26 cellular contexts compared by ENCODE assay signal in genomic region chr13:27650312-27650711, GRCh38. TPM values are rescaled to one million over a fixed set of nuclear protein-coding genes. Genes with fewer than 3 reads are reported as not detected.
DNase-seq lines count a peak whose midpoint lies in the region; ATAC-seq, FAIRE-seq and TF ChIP-seq lines count a peak whose summit lies in the region.
"Had no signal": no experiment of that assay in that cellular context is flagged by ENCODE, and none has a peak within 500 bp of the region (broad histone marks: within the 10 kb centered on the region; RNA-seq: fewer than 3 reads in every experiment).

No MANE protein-coding gene starts in this region.

- H3K18ac ChIP-seq in mesendoderm (ENCODE audit: low read length), result no peak overlapping the region

- TF ChIP-seq CTCF in bronchial epithelial cell (IDR thresholded peaks at IDR 0.05; ENCODE audit: insufficient read depth, low read length, severe bottlenecking), result no peak
- TF ChIP-seq CTCF in epithelial cell of esophagus (IDR thresholded peaks at IDR 0.05; ENCODE audit: insufficient read depth, low read depth, low read length, missing control alignments), result no peak

- H3K23ac ChIP-seq in mesendoderm (ENCODE audit: low read length), result no peak overlapping the region

- H3K4me2 ChIP-seq in mesendoderm (ENCODE audit: low read length), result no peak overlapping the region
- H3K4me2 ChIP-seq: A549 had no signal

- peaks cover 55% of the 10 kb centered on the region for H3K36me3 Mint-ChIP-seq in CD4-positive, CD25-positive, alpha-beta regulatory T cell

- peaks cover 7 to 17% (median 11%) of the 10 kb centered on the region in 4 donors for H3K4me1 Mint-ChIP-seq in CD4-positive, CD25-positive, alpha-beta regulatory T cell

- H3K56ac ChIP-seq in mesendoderm (ENCODE audit: low read length), result no peak overlapping the region

- H3K9me3 ChIP-seq in CD4-positive, CD25-positive, alpha-beta regulatory T cell (ENCODE audit: control insufficient read depth in 2 of 2, low read length in 2 of 2), result peaks cover 21 to 23% of the 10 kb centered on the region in 2 experiments

- DNase-seq in CD4-positive, CD25-positive, alpha-beta regulatory T cell, result no peak
- no peak for DNase-seq in bronchial epithelial cell (ENCODE audit: low read depth)
- peak; percentile 28 for DNase-seq in epithelial cell of esophagus (ENCODE audit: low read depth)
- peak; percentile 7 for DNase-seq in mesendoderm
- DNase-seq in GM19240 (ENCODE audit: insufficient read length, low spot score), result no peak
- no peak for DNase-seq in NCI-H345 treated with DMSO at 0.1 percent for 48 hours (lab: John Stamatoyannopoulos, UW; ENCODE audit: unreplicated experiment)
- DNase-seq: 8988T; ACHN; AML-193; BE2C; C1 segment of cervical spinal cord; CD4-positive, alpha-beta T cell; CD8-positive, alpha-beta memory T cell; DMS 273 treated with DMSO at 0.1 percent for 48 hours; DMS79; EL; GDM1; GOT3 had no signal

- H3K4me3 ChIP-seq in CD4-positive, CD25-positive, alpha-beta regulatory T cell (ENCODE audit: low read depth, low read length), result peak overlapping the region; percentile 14
- H3K4me3 ChIP-seq in bronchial epithelial cell (ENCODE audit: low read depth, low read length), result no peak overlapping the region
- H3K4me3 ChIP-seq in epithelial cell of esophagus (ENCODE audit: low read length), result no peak overlapping the region
- peak overlapping the region; percentile 4 for H3K4me3 ChIP-seq in mesendoderm (ENCODE audit: low read length)
- H3K4me3 ChIP-seq: A549, GM12878, HAP-1 had no signal

- H2BK120ac ChIP-seq in mesendoderm (ENCODE audit: low read depth, low read length), result no peak overlapping the region

- no peak for ATAC-seq in CD4-positive, CD25-positive, alpha-beta regulatory T cell (ENCODE audit: low read depth in 2 of 2)
- ATAC-seq in HG03520 (IDR thresholded peaks at IDR 0.05; ENCODE audit: unreplicated experiment), result no peak
- no peak for ATAC-seq in HG03469 (IDR thresholded peaks at IDR 0.05; ENCODE audit: unreplicated experiment)
- ATAC-seq: A549, GM12878 had no signal

- H3K4me1 ChIP-seq in CD4-positive, CD25-positive, alpha-beta regulatory T cell (ENCODE audit: control insufficient read depth, insufficient read depth, low read length, poor library complexity, severe bottlenecking), result no peaks in the 10 kb centered on the region
- H3K4me1 ChIP-seq in mesendoderm (ENCODE audit: control insufficient read depth, low read depth, low read length), result no peaks in the 10 kb centered on the region
- H3K4me1 ChIP-seq: A549, BE2C, HAP-1 had no signal

- peaks cover 2% of the 10 kb centered on the region for H3K79me2 ChIP-seq in mesendoderm (ENCODE audit: control insufficient read depth, insufficient read depth, low read length)

- FAIRE-seq in bronchial epithelial cell (lab: Jason Lieb, UNC), result peak; percentile 70
- FAIRE-seq: A549, D721Med, GM12878, GM18507, H54 had no signal

- no peak overlapping the region for H3K4ac ChIP-seq in mesendoderm (ENCODE audit: low read depth, low read length)

- no peaks in the 10 kb centered on the region for H3K27me3 Mint-ChIP-seq in CD4-positive, CD25-positive, alpha-beta regulatory T cell
- H3K27me3 Mint-ChIP-seq: CD4-positive, alpha-beta T cell; CD8-positive, alpha-beta memory T cell had no signal

- H3K79me1 ChIP-seq in mesendoderm (ENCODE audit: low read length), result peaks cover 5% of the 10 kb centered on the region

- H2BK5ac ChIP-seq in mesendoderm (ENCODE audit: low read length), result no peak overlapping the region

- no peak overlapping the region for H3K27ac ChIP-seq in CD4-positive, CD25-positive, alpha-beta regulatory T cell (ENCODE audit: insufficient read depth, low read length, poor library complexity, severe bottlenecking)
- no peak overlapping the region for H3K27ac ChIP-seq in mesendoderm (ENCODE audit: low read depth, low read length)
- H3K27ac ChIP-seq: A549 had no signal

- H3K4me3 Mint-ChIP-seq in CD4-positive, CD25-positive, alpha-beta regulatory T cell, result no peak overlapping the region
- H3K4me3 Mint-ChIP-seq: CD4-positive, alpha-beta T cell; CD8-positive, alpha-beta memory T cell had no signal

- no peak overlapping the region for H4K5ac ChIP-seq in mesendoderm (ENCODE audit: low read length)

- H3K27me3 ChIP-seq in CD4-positive, CD25-positive, alpha-beta regulatory T cell (ENCODE audit: control insufficient read depth, insufficient read depth, low read length), result no peaks in the 10 kb centered on the region
- H3K27me3 ChIP-seq in bronchial epithelial cell (ENCODE audit: control insufficient read depth, insufficient read depth, low read length) (no peaks in the 10 kb centered on the region), mesendoderm (ENCODE audit: insufficient read depth, low read length, poor library complexity) (no peaks in the 10 kb centered on the region)
- H3K27me3 ChIP-seq: BE2C had no signal

- no peak overlapping the region for H3K9ac ChIP-seq in mesendoderm (ENCODE audit: low read length)

- no peak overlapping the region for H4K8ac ChIP-seq in mesendoderm (ENCODE audit: low read depth, low read length)

- H2BK15ac ChIP-seq in mesendoderm (replicated peaks; ENCODE audit: low read depth), result no peak overlapping the region

- H3K27ac Mint-ChIP-seq in CD4-positive, CD25-positive, alpha-beta regulatory T cell, result no peak overlapping the region
- H3K27ac Mint-ChIP-seq: CD4-positive, alpha-beta T cell; CD8-positive, alpha-beta memory T cell had no signal

- no CpG with 5 or more reads among the region's 1 CpG for WGBS in mesendoderm (ENCODE audit: extremely low coverage, insufficient coverage, low lambda C conversion rate)

- peaks cover 0 to 15% (median 5%) of the 10 kb centered on the region in 7 donors for H3K9me3 Mint-ChIP-seq in CD4-positive, CD25-positive, alpha-beta regulatory T cell

- H2AK5ac ChIP-seq in mesendoderm (ENCODE audit: low read length), result no peak overlapping the region

- H3K36me3 ChIP-seq in CD4-positive, CD25-positive, alpha-beta regulatory T cell (ENCODE audit: control insufficient read depth, insufficient read depth, low read length), result peaks cover 38% of the 10 kb centered on the region
- peaks cover 11% of the 10 kb centered on the region for H3K36me3 ChIP-seq in bronchial epithelial cell (ENCODE audit: control insufficient read depth, insufficient read depth, low read length)
- H3K36me3 ChIP-seq in mesendoderm (ENCODE audit: control insufficient read depth, insufficient read depth, low read length), result peaks cover 7% of the 10 kb centered on the region

RNA-seq across cellular contexts. Expression of gene POLR1D, which starts 28.6 kb away (rescaled TPM):
- 150 TPM for total RNA-seq in CD4-positive, CD25-positive, alpha-beta regulatory T cell
- polyA plus RNA-seq in CD4-positive, CD25-positive, alpha-beta regulatory T cell, result 100 to 1,000 TPM; 184 to 239 (median 211) TPM
- 134 and 140 TPM in 2 replicates for total RNA-seq in bronchial epithelial cell
- 313 TPM for polyA plus RNA-seq in mesendoderm (2013, experiment 1 of 2)
- polyA plus RNA-seq in mesendoderm (2013, experiment 2 of 2), result 316 TPM

RNA-seq across cellular contexts. Expression of gene LNX2, which starts 30.0 kb away (rescaled TPM):
- 6.5 TPM for total RNA-seq in CD4-positive, CD25-positive, alpha-beta regulatory T cell
- 1 to 10 TPM; 3.7 to 5.0 (median 4.8) TPM for polyA plus RNA-seq in CD4-positive, CD25-positive, alpha-beta regulatory T cell
- total RNA-seq in bronchial epithelial cell, result 29.1 and 29.2 TPM in 2 replicates
- polyA plus RNA-seq in mesendoderm (2013, experiment 1 of 2), result 8.9 TPM
- 9.3 TPM for polyA plus RNA-seq in mesendoderm (2013, experiment 2 of 2)

Comparison
In these comparisons a context has a peak if more than half of its experiments do, and no peak if none do; other contexts are left out.
1. DNase-seq: peak in epithelial cell of esophagus (single experiment) and mesendoderm (single experiment); none in CD4-positive, CD25-positive, alpha-beta regulatory T cell (0 of 3), bronchial epithelial cell (single experiment), GM19240 (single experiment) and NCI-H345 treated with DMSO at 0.1 percent for 48 hours (single experiment).
2. H3K4me3 ChIP-seq: peak in CD4-positive, CD25-positive, alpha-beta regulatory T cell (single experiment) and mesendoderm (single experiment); none in bronchial epithelial cell (single experiment) and epithelial cell of esophagus (single experiment).